ENCODE assay signal across 11 cellular contexts in the genomic region with DNA sequence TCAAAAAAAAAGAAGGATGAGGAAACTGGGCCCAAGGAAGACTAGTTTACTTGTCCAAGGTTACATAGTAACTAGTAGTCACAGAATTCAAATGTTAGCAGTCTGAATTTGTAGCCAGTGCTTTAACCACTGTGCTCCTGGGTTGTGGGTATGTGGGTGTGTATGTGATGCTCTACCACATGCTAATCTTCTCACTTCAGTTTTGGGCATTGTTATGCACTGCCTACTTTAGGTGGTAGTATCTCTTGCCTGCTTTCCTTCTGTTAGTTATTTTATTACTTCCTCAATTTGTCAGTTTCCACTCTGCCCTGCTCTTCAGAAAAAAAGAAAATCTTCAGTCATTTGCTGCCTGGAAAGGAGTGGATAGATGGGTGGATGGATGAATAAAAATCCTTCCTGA.
"Had no signal": no experiment of that assay in that cellular context is flagged by ENCODE, and none has a peak within 500 bp of the region (broad histone marks: within the 10 kb centered on the region; RNA-seq: fewer than 3 reads in every experiment).

No MANE protein-coding gene starts in this region.

- H3K4me1 Mint-ChIP-seq: activated naive CD8-positive, alpha-beta T cell treated with anti-CD3 and anti-CD28 coated beads, Interleukin-2, amount 10 ng/mL, durations not matched to agents 7 days and 5 days; naive thymus-derived CD4-positive, alpha-beta T cell had no signal

- DNase-seq: activated CD4-positive, alpha-beta T cell treated with anti-CD3 and anti-CD28 coated beads, Interleukin-2, amount 50 U/mL, for 1 hour; activated naive CD4-positive, alpha-beta T cell; activated naive CD8-positive, alpha-beta T cell treated with anti-CD3 and anti-CD28 coated beads, Interleukin-2, amount 10 ng/mL, durations not matched to agents 7 days and 5 days; dermis blood vessel endothelial cell; gastrocnemius medialis; heart right ventricle; naive thymus-derived CD4-positive, alpha-beta T cell; sigmoid colon; spleen; thyroid gland had no signal

- H3K4me3 Mint-ChIP-seq: activated naive CD8-positive, alpha-beta T cell treated with anti-CD3 and anti-CD28 coated beads, Interleukin-2, amount 10 ng/mL, durations not matched to agents 7 days and 5 days; naive thymus-derived CD4-positive, alpha-beta T cell; T-helper 2 cell treated with Interferon-gamma antibody and Interleukin-4, amounts not matched to agents 5 μg/mL and 100 μg/mL, for 36 hours had no signal

- H3K27me3 Mint-ChIP-seq: activated naive CD8-positive, alpha-beta T cell treated with anti-CD3 and anti-CD28 coated beads, Interleukin-2, amount 10 ng/mL, durations not matched to agents 7 days and 5 days; naive thymus-derived CD4-positive, alpha-beta T cell had no signal

- ATAC-seq: gastrocnemius medialis; heart right ventricle; naive thymus-derived CD4-positive, alpha-beta T cell had no signal

- H3K9me3 Mint-ChIP-seq: activated naive CD8-positive, alpha-beta T cell treated with anti-CD3 and anti-CD28 coated beads, Interleukin-2, amount 10 ng/mL, durations not matched to agents 7 days and 5 days; naive thymus-derived CD4-positive, alpha-beta T cell; T-helper 2 cell treated with Interferon-gamma antibody and Interleukin-4, amounts not matched to agents 5 μg/mL and 100 μg/mL, for 36 hours had no signal

- H3K27ac Mint-ChIP-seq: activated naive CD8-positive, alpha-beta T cell treated with anti-CD3 and anti-CD28 coated beads, Interleukin-2, amount 10 ng/mL, durations not matched to agents 7 days and 5 days; naive thymus-derived CD4-positive, alpha-beta T cell; T-helper 2 cell treated with Interferon-gamma antibody and Interleukin-4, amounts not matched to agents 5 μg/mL and 100 μg/mL, for 36 hours had no signal
